17 cellular contexts compared by ENCODE assay signal in genomic region chr6:2958802-2959201, GRCh38. TPM values are rescaled to one million over a fixed set of nuclear protein-coding genes. Genes with fewer than 3 reads are reported as not detected.
DNase-seq lines count a peak whose midpoint lies in the region; TF ChIP-seq lines count a peak whose summit lies in the region.
"Had no signal": no experiment of that assay in that cellular context is flagged by ENCODE, and none has a peak within 500 bp of the region (broad histone marks: within the 10 kb centered on the region; RNA-seq: fewer than 3 reads in every experiment).

No MANE protein-coding gene starts in this region.

- H3K27me3 Mint-ChIP-seq in immature natural killer cell (ENCODE audit: low read depth in 3 of 3), result no peaks in the 10 kb centered on the region

- H3K27me3 ChIP-seq in SJSA1 (replicated peaks) (no peaks in the 10 kb centered on the region), spleen (replicated peaks in 1 of 7) (no peaks in the 10 kb centered on the region)
- H3K27me3 ChIP-seq: body of pancreas had no signal

- DNase-seq in CD1c-positive myeloid dendritic cell (ENCODE audit: extremely low spot score) (peak; percentile 40), SJSA1 (ENCODE audit: low read depth in 1 of 2, low spot score in 2 of 2) (peak; percentile 19 to 59), immature natural killer cell (no peak), spleen (no peak), medulla oblongata (ENCODE audit: extremely low spot score) (no peak), NCI-H82 treated with DMSO at 0.1 percent for 48 hours (lab: John Stamatoyannopoulos, UW; ENCODE audit: unreplicated experiment) (no peak), NCI-H748 (lab: John Stamatoyannopoulos, UW; ENCODE audit: unreplicated experiment) (no peak)
- DNase-seq: activated CD4-positive, alpha-beta T cell treated with anti-CD3 and anti-CD28 coated beads, Interleukin-2, amount 10 ng/mL, durations not matched to agents 24 days and 14 days; activated naive CD4-positive, alpha-beta T cell treated with anti-CD3 and anti-CD28 coated beads, Interleukin-2, amount 10 ng/mL, durations not matched to agents 7 days and 5 days; activated T-cell treated with anti-CD3 and anti-CD28 coated beads, Interleukin-2, amount 50 U/mL, for 4 hours; DMS 273 treated with DMSO at 0.1 percent for 48 hours; NCI-H2107; NCI-H510A treated with DMSO at 0.1 percent for 48 hours; stimulated activated CD4-positive, alpha-beta T cell treated with anti-CD3 and anti-CD28 coated beads, Interleukin-12 subunit alpha, Interleukin-12 subunit beta, amount 100 ng/mL, for 4 hours had no signal

- H3K4me1 ChIP-seq in SJSA1 (replicated peaks), result peaks cover 40% of the 10 kb centered on the region
- H3K4me1 ChIP-seq in spleen, result peaks cover 9 to 72% (median 32%) of the 10 kb centered on the region in 6 donors

- 76 to 90% (median 84%) methylated on average over 8 of the region's 8 CpGs for WGBS in spleen, 5 donors

- TF ChIP-seq CTCF in spleen (IDR thresholded peaks at IDR 0.05 in 8 of 11, conservative IDR thresholded peaks at IDR 0.05 in 3 of 11), result no peak

- intact Hi-C loops in spleen (cut with DNase I; ENCODE audit: low total_unique reads), result no loop called here

- peak overlapping the region; percentile 9; the same call in 1 of the 2 replicates for H3K27ac ChIP-seq in SJSA1
- H3K27ac ChIP-seq in spleen, result peak overlapping the region in 7 of 8 donors; percentile 13 to 70 (median 64)

- H3K4me3 ChIP-seq in SJSA1, result no peak overlapping the region
- H3K4me3 ChIP-seq in spleen, result no peak overlapping the region
- H3K4me3 ChIP-seq: body of pancreas, GM23338 had no signal

- H3K9me3 Mint-ChIP-seq in immature natural killer cell, result no peaks in the 10 kb centered on the region
- H3K9me3 Mint-ChIP-seq: activated CD4-positive, alpha-beta T cell treated with anti-CD3 and anti-CD28 coated beads, Interleukin-2, amount 10 ng/mL, durations not matched to agents 24 days and 14 days; activated naive CD4-positive, alpha-beta T cell treated with anti-CD3 and anti-CD28 coated beads, Interleukin-2, amount 10 ng/mL, durations not matched to agents 7 days and 5 days; activated T-cell treated with anti-CD3 and anti-CD28 coated beads, Interleukin-2, amount 50 U/mL, for 4 hours; GM23338; stimulated activated effector memory CD8-positive, alpha-beta T cell treated with anti-CD3 and anti-CD28 coated beads, Interleukin-12 subunit alpha, Interleukin-12 subunit beta, amount 100 ng/mL, for 72 hours had no signal

- H3K4me1 Mint-ChIP-seq in immature natural killer cell, result peaks cover 28 to 60% of the 10 kb centered on the region in 2 donors
- H3K4me1 Mint-ChIP-seq: activated CD4-positive, alpha-beta T cell treated with anti-CD3 and anti-CD28 coated beads, Interleukin-2, amount 10 ng/mL, durations not matched to agents 24 days and 14 days had no signal

- peak overlapping the region in 5 of 6 donors; percentile 24 to 67 (median 64) for H3K27ac Mint-ChIP-seq in immature natural killer cell
- H3K27ac Mint-ChIP-seq: activated CD4-positive, alpha-beta T cell treated with anti-CD3 and anti-CD28 coated beads, Interleukin-2, amount 10 ng/mL, durations not matched to agents 24 days and 14 days; activated naive CD4-positive, alpha-beta T cell treated with anti-CD3 and anti-CD28 coated beads, Interleukin-2, amount 10 ng/mL, durations not matched to agents 7 days and 5 days; GM23338; stimulated activated effector memory CD8-positive, alpha-beta T cell treated with anti-CD3 and anti-CD28 coated beads, Interleukin-12 subunit alpha, Interleukin-12 subunit beta, amount 100 ng/mL, for 72 hours had no signal

- H3K9me3 ChIP-seq in SJSA1 (replicated peaks), result no peaks in the 10 kb centered on the region
- H3K9me3 ChIP-seq in spleen, result no peaks in the 10 kb centered on the region
- H3K9me3 ChIP-seq: body of pancreas had no signal

- H3K36me3 Mint-ChIP-seq in immature natural killer cell, result peaks cover 0 to 13% (median 11%) of the 10 kb centered on the region in 3 donors
- H3K36me3 Mint-ChIP-seq: activated naive CD4-positive, alpha-beta T cell treated with anti-CD3 and anti-CD28 coated beads, Interleukin-2, amount 10 ng/mL, durations not matched to agents 7 days and 5 days had no signal

- TF ChIP-seq POLR2A in spleen (IDR thresholded peaks at IDR 0.05), result no peak

- H3K4me3 Mint-ChIP-seq in immature natural killer cell, result no peak overlapping the region
- H3K4me3 Mint-ChIP-seq: activated CD4-positive, alpha-beta T cell treated with anti-CD3 and anti-CD28 coated beads, Interleukin-2, amount 10 ng/mL, durations not matched to agents 24 days and 14 days; activated naive CD4-positive, alpha-beta T cell treated with anti-CD3 and anti-CD28 coated beads, Interleukin-2, amount 10 ng/mL, durations not matched to agents 7 days and 5 days; activated T-cell treated with anti-CD3 and anti-CD28 coated beads, Interleukin-2, amount 50 U/mL, for 4 hours; GM23338; stimulated activated effector memory CD8-positive, alpha-beta T cell treated with anti-CD3 and anti-CD28 coated beads, Interleukin-12 subunit alpha, Interleukin-12 subunit beta, amount 100 ng/mL, for 72 hours had no signal

- H3K36me3 ChIP-seq in SJSA1 (peaks cover 48% of the 10 kb centered on the region), spleen (peaks cover 0 to 63% (median 16%) of the 10 kb centered on the region in 6 donors)

RNA-seq across cellular contexts. Expression of gene SERPINB6, which starts 12.6 kb away (rescaled TPM):
- 130 and 144 TPM in 2 replicates for total RNA-seq in SJSA1 (2014; rRNA removed; shearing (Covaris generic))
- polyA plus RNA-seq in immature natural killer cell (100 to 1,000 TPM; 196 to 243 (median 199) TPM), spleen (100 to 1,000 TPM; 111 to 256 (median 193) TPM)
- total RNA-seq in spleen, result 100 to 1,000 TPM; 145 to 222 (median 188) TPM

RNA-seq across cellular contexts. Expression of gene NQO2, which starts 40.9 kb away (rescaled TPM):
- 44.9 and 47.1 TPM in 2 replicates for total RNA-seq in SJSA1 (2014; rRNA removed; shearing (Covaris generic))
- polyA plus RNA-seq in immature natural killer cell (10 to 100 TPM; 55.5 to 74.7 (median 67.9) TPM), spleen (10 to 100 TPM; 16.3 to 26.0 (median 17.0) TPM)
- 10 to 100 TPM; 21.3 to 55.1 (median 37.2) TPM for total RNA-seq in spleen

RNA-seq across cellular contexts. Expression of gene SERPINB9, which starts 55.7 kb away (rescaled TPM):
- total RNA-seq in SJSA1 (2014; rRNA removed; shearing (Covaris generic)), result 5.0 and 6.8 TPM in 2 replicates
- polyA plus RNA-seq in immature natural killer cell, result 10 to 100 TPM; 20.7 to 50.4 (median 21.7) TPM
- total RNA-seq in spleen, result 10 to 100 TPM; 43.0 to 75.7 (median 55.4) TPM
- polyA plus RNA-seq in spleen, result 10 to 100 TPM; 16.2 to 22.4 (median 17.0) TPM

Comparison
In these comparisons a context has a peak if more than half of its experiments do, and no peak if none do; other contexts are left out.
1. DNase-seq: peak in CD1c-positive myeloid dendritic cell (single experiment) and SJSA1 (2 of 2); none in immature natural killer cell (0 of 3), spleen (single experiment), medulla oblongata (single experiment), NCI-H82 treated with DMSO at 0.1 percent for 48 hours (single experiment) and NCI-H748 (single experiment).